ENCODE assay signal across 8 cellular contexts in the genomic region with DNA sequence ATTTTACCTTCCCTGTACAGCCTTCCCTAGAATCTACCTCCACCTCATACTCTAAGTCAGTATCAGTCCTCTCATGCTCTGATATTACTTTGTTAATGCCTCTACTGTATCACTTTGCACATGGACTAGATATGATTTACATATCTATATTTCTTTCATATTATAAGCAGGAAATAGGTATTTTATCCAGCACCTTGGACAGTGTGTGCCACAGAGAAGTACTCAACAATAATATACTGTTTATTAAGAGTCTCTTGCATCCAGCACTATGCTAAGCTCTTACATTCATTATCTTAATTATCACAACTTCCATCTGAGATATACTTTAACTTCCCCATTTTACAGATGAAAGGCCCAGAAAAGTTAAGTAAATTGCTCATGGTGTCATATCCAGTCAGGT.
"Had no signal": no experiment of that assay in that cellular context is flagged by ENCODE, and none has a peak within 500 bp of the region (broad histone marks: within the 10 kb centered on the region; RNA-seq: fewer than 3 reads in every experiment).

No MANE protein-coding gene starts in this region.

- H3K4me3 ChIP-seq: GM12878 had no signal

- DNase-seq: GDM1, GF-D8 had no signal

- FAIRE-seq: G401.6, GM12878, GM12891, GM12892, GM18507, GM19239 had no signal
